Comparison of ENCODE assay signal across 19 cellular contexts in genomic region chr19:55619264-55619663, GRCh38. TPM values are rescaled to one million over a fixed set of nuclear protein-coding genes. Genes with fewer than 3 reads are reported as not detected.
A peak's percentile ranks its signal among the peaks of the same experiment; 100 is the strongest.
DNase-seq lines count a peak whose midpoint lies in the region; ATAC-seq and TF ChIP-seq lines count a peak whose summit lies in the region.
"Had no signal": no experiment of that assay in that cellular context is flagged by ENCODE, and none has a peak within 500 bp of the region (broad histone marks: within the 10 kb centered on the region; RNA-seq: fewer than 3 reads in every experiment).

No MANE protein-coding gene starts in this region.

- TF ChIP-seq CTCF in MCF 10A (IDR thresholded peaks at IDR 0.05; ENCODE audit: unreplicated experiment) = no peak
- no peak for TF ChIP-seq CTCF in breast epithelium (IDR thresholded peaks at IDR 0.05)
- no peak for TF ChIP-seq CTCF in WERI-Rb-1 (IDR thresholded peaks at IDR 0.05; ENCODE audit: low read depth, low read length)
- no peak for TF ChIP-seq CTCF in fibroblast of villous mesenchyme (IDR thresholded peaks at IDR 0.05; ENCODE audit: insufficient read depth, low read depth, low read length)
- TF ChIP-seq CTCF in upper lobe of right lung (IDR thresholded peaks at IDR 0.05) = no peak

- H3K36me3 ChIP-seq in breast epithelium (peaks cover 17% of the 10 kb centered on the region), WERI-Rb-1 (peaks cover 37% of the 10 kb centered on the region), upper lobe of right lung (peaks cover 26% of the 10 kb centered on the region)

- H3K4me1 ChIP-seq in breast epithelium (no peaks in the 10 kb centered on the region), upper lobe of right lung (peaks cover 26% of the 10 kb centered on the region)
- H3K4me1 ChIP-seq: thyroid gland had no signal

- H3K36me3 Mint-ChIP-seq in MCF 10A (ENCODE audit: insufficient read depth, unreplicated experiment) = peaks cover 28% of the 10 kb centered on the region

- POLR2A ChIA-PET in MCF 10A (lab: Yijun Ruan, JAX) = interaction anchor here (2.5 kb wide), 1 partner anchor 13 kb away, joined by 13 read pairs; no protein-coding TSS in a partner anchor

- BruUV-seq in MCF 10A (replicated peaks; lab: Mats Ljungman, UMichigan) = TSS peak; percentile 4

- CTCF ChIA-PET in MCF 10A (lab: Yijun Ruan, JAX) = interaction anchor here (0.7 to 2.2 kb wide), 3 partner anchors 13 to 503 kb away, joined by 3 to 17 read pairs (median 5); partner anchors contain the start of gene ZNF865

- ATAC-seq in upper lobe of right lung (no peak), GM19452 (IDR thresholded peaks at IDR 0.05; ENCODE audit: unreplicated experiment) (no peak)
- no peak for ATAC-seq in activated CD4-positive, CD25-positive, alpha-beta regulatory T cell treated with anti-CD3 and anti-CD28 coated beads, Interleukin-2, amount 50 U/mL, for 24 hours
- ATAC-seq: mucosa of descending colon had no signal

- H3K4me3 Mint-ChIP-seq in MCF 10A (ENCODE audit: unreplicated experiment) = no peak overlapping the region
- H3K4me3 Mint-ChIP-seq: activated CD4-positive, alpha-beta T cell treated with anti-CD3 and anti-CD28 coated beads, Interleukin-2, amount 10 ng/mL, durations not matched to agents 7 days and 5 days had no signal

- H3K27me3 ChIP-seq in breast epithelium = no peaks in the 10 kb centered on the region
- no peaks in the 10 kb centered on the region for H3K27me3 ChIP-seq in WERI-Rb-1 (ENCODE audit: insufficient read depth, low read depth, severe bottlenecking)
- no peaks in the 10 kb centered on the region for H3K27me3 ChIP-seq in upper lobe of right lung
- H3K27me3 ChIP-seq: thyroid gland had no signal

- no peaks in the 10 kb centered on the region for H3K27me3 Mint-ChIP-seq in MCF 10A (ENCODE audit: insufficient read depth, unreplicated experiment)
- H3K27me3 Mint-ChIP-seq: activated CD4-positive, alpha-beta T cell treated with anti-CD3 and anti-CD28 coated beads, Interleukin-2, amount 10 ng/mL, durations not matched to agents 7 days and 5 days had no signal

- H3K27ac Mint-ChIP-seq in MCF 10A (ENCODE audit: low read depth, unreplicated experiment) = no peak overlapping the region
- H3K27ac Mint-ChIP-seq: activated CD4-positive, alpha-beta T cell treated with anti-CD3 and anti-CD28 coated beads, Interleukin-2, amount 10 ng/mL, durations not matched to agents 7 days and 5 days had no signal

- intact Hi-C loops in MCF 10A (cut with micrococcal nuclease) (no loop called here), breast epithelium (cut with DNase I; ENCODE audit: low total_unique reads) (no loop called here), upper lobe of right lung (cut with DNase I) (no loop called here)

- no peak overlapping the region for H3K4me3 ChIP-seq in breast epithelium
- H3K4me3 ChIP-seq in WERI-Rb-1 (ENCODE audit: low read depth, low read length) = no peak overlapping the region
- H3K4me3 ChIP-seq in fibroblast of villous mesenchyme (ENCODE audit: low read depth, low read length) = no peak overlapping the region
- H3K4me3 ChIP-seq in upper lobe of right lung = no peak overlapping the region
- H3K4me3 ChIP-seq: mucosa of descending colon, thyroid gland had no signal

- no peak for DNase-seq in MCF 10A (ENCODE audit: unreplicated experiment)
- DNase-seq in breast epithelium (ENCODE audit: low spot score in 2 of 2) = no peak
- DNase-seq in WERI-Rb-1 = no peak
- peak; percentile 74 for DNase-seq in fibroblast of villous mesenchyme (ENCODE audit: low read depth)
- DNase-seq in upper lobe of right lung = no peak
- no peak for DNase-seq in ureter (ENCODE audit: low spot score)
- DNase-seq: activated CD4-positive, alpha-beta T cell treated with anti-CD3 and anti-CD28 coated beads, Interleukin-2, amount 10 ng/mL, durations not matched to agents 7 days and 5 days; activated naive CD4-positive, alpha-beta T cell treated with Interleukin-2 at 50 U/mL for 16 hours; dermis blood vessel endothelial cell; EL; hippocampal formation; KG1; kidney glomerular epithelial cell; mucosa of descending colon; NCI-H1436 treated with DMSO at 0.1 percent for 48 hours; NCI-H345; thyroid gland had no signal

- TF ChIP-seq POLR2A in breast epithelium (IDR thresholded peaks at IDR 0.05) = no peak

- no peak overlapping the region for H3K27ac ChIP-seq in breast epithelium
- H3K27ac ChIP-seq in WERI-Rb-1 = peak overlapping the region; percentile 73
- H3K27ac ChIP-seq in upper lobe of right lung = peak overlapping the region; percentile 49
- H3K27ac ChIP-seq: thyroid gland had no signal

- H3K9me3 Mint-ChIP-seq in MCF 10A (ENCODE audit: unreplicated experiment) = no peaks in the 10 kb centered on the region

- peaks cover 10% of the 10 kb centered on the region for H3K4me1 Mint-ChIP-seq in MCF 10A (ENCODE audit: insufficient read depth, unreplicated experiment)

- H3K9me3 ChIP-seq in breast epithelium (no peaks in the 10 kb centered on the region), WERI-Rb-1 (ENCODE audit: severe bottlenecking) (peaks cover 3% of the 10 kb centered on the region), upper lobe of right lung (no peaks in the 10 kb centered on the region)
- H3K9me3 ChIP-seq: mucosa of descending colon, thyroid gland had no signal

RNA-seq across cellular contexts. Expression of gene ZNF784, which starts 5.1 kb away (rescaled TPM):
- total RNA-seq in MCF 10A (2022) (2.7 and 3.1 TPM in 2 replicates), breast epithelium (1 to 10 TPM; 2.6 to 6.7 (median 4.9) TPM), fibroblast of villous mesenchyme (5.6 and 7.4 TPM in 2 replicates), upper lobe of right lung (9.7 TPM), ureter (9.5 TPM)

RNA-seq across cellular contexts. Expression of gene ZNF865, which starts 13.8 kb away (rescaled TPM):
- total RNA-seq in MCF 10A (2022) (12.2 and 12.7 TPM in 2 replicates), breast epithelium (1 to 10 TPM; 3.2 to 5.0 (median 3.9) TPM), fibroblast of villous mesenchyme (1.3 and 1.9 TPM in 2 replicates), upper lobe of right lung (18.4 TPM), ureter (13.6 TPM)

RNA-seq across cellular contexts. Expression of gene ZNF524, which starts 19.2 kb away (rescaled TPM):
- total RNA-seq in MCF 10A (2022) (15.7 and 17.6 TPM in 2 replicates), breast epithelium (10 to 100 TPM; 22.3 to 25.6 (median 25.4) TPM), fibroblast of villous mesenchyme (4.7 and 6.4 TPM in 2 replicates), upper lobe of right lung (28.6 TPM), ureter (13.0 TPM)

RNA-seq across cellular contexts. Expression of gene FIZ1, which starts 19.9 kb away (rescaled TPM):
- total RNA-seq in MCF 10A (2022) (13.5 and 16.3 TPM in 2 replicates), breast epithelium (1 to 10 TPM; 3.7 to 7.5 (median 6.1) TPM), fibroblast of villous mesenchyme (4.3 and 5.2 TPM in 2 replicates), upper lobe of right lung (14.9 TPM), ureter (18.4 TPM)

RNA-seq across cellular contexts. Expression of gene ZNF580, which starts 21.5 kb away (rescaled TPM):
- 38.9 and 44.9 TPM in 2 replicates for total RNA-seq in MCF 10A (2022)
- total RNA-seq in breast epithelium = 10 to 100 TPM; 21.0 to 24.3 (median 22.4) TPM
- total RNA-seq in fibroblast of villous mesenchyme = 5.5 and 5.6 TPM in 2 replicates
- 30.7 TPM for total RNA-seq in upper lobe of right lung
- total RNA-seq in ureter = 56.5 TPM

Comparison
In these comparisons a context has a peak if more than half of its experiments do, and no peak if none do; other contexts are left out.
1. H3K27ac ChIP-seq: peak in WERI-Rb-1 (single experiment) and upper lobe of right lung (single experiment); none in breast epithelium (0 of 2).